Comparison of ENCODE assay signal across 1 cellular context in the genomic region with DNA sequence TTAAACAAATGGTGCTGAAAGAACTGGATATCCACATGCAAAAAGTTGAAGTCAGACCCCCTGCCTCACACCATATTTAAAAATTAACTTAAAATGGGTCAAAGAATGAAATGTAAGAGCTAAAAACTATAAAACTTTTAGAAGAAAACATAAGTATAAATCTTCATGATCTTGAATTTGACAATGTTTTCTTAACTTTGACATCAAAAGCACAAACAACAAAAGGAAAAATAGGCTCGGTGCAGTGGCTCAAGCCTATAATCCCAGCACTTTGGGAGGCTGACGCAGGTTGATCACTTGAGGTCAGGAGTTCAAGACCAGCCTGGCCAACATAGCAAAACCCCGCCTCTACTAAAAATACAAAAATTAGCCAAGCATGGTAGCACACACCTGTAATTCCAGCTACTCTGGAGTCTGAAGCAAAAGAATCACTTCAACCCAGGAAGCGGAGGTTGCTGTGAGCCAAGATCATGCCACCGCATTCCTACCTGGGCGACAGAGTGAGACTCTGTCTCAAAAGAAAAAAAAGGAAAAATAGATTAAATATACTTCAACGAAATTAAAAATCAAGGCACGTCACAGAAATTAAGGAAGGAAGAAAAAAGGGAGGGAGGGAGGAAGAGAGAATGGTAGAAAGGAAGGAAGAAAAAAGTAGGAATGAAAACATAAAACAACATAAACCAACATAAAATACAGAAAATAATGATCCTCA.
TF ChIP-seq lines count a peak whose summit lies in the region.

No MANE protein-coding gene starts in this region.

TF ChIP-seq in liver, 16 proteins besides CTCF, POLR2A, EP300 and RAD21:
- TF ChIP-seq, protein P1, sequence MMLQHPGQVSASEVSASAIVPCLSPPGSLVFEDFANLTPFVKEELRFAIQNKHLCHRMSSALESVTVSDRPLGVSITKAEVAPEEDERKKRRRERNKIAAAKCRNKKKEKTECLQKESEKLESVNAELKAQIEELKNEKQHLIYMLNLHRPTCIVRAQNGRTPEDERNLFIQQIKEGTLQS (IDR thresholded peaks at IDR 0.05), result no peak
- TF ChIP-seq MAX (IDR thresholded peaks at IDR 0.05), result no peak
- TF ChIP-seq GABPA (IDR thresholded peaks at IDR 0.05 in 1 of 2, conservative IDR thresholded peaks at IDR 0.05 in 1 of 2), result no peak
- TF ChIP-seq RXRA (IDR thresholded peaks at IDR 0.05), result no peak
- no peak for TF ChIP-seq HNF4A (conservative IDR thresholded peaks at IDR 0.05)
- no peak for TF ChIP-seq YY1 (IDR thresholded peaks at IDR 0.05)
- no peak for TF ChIP-seq TAF1 (conservative IDR thresholded peaks at IDR 0.05)
- TF ChIP-seq JUND (IDR thresholded peaks at IDR 0.05), result no peak
- TF ChIP-seq, protein P2, sequence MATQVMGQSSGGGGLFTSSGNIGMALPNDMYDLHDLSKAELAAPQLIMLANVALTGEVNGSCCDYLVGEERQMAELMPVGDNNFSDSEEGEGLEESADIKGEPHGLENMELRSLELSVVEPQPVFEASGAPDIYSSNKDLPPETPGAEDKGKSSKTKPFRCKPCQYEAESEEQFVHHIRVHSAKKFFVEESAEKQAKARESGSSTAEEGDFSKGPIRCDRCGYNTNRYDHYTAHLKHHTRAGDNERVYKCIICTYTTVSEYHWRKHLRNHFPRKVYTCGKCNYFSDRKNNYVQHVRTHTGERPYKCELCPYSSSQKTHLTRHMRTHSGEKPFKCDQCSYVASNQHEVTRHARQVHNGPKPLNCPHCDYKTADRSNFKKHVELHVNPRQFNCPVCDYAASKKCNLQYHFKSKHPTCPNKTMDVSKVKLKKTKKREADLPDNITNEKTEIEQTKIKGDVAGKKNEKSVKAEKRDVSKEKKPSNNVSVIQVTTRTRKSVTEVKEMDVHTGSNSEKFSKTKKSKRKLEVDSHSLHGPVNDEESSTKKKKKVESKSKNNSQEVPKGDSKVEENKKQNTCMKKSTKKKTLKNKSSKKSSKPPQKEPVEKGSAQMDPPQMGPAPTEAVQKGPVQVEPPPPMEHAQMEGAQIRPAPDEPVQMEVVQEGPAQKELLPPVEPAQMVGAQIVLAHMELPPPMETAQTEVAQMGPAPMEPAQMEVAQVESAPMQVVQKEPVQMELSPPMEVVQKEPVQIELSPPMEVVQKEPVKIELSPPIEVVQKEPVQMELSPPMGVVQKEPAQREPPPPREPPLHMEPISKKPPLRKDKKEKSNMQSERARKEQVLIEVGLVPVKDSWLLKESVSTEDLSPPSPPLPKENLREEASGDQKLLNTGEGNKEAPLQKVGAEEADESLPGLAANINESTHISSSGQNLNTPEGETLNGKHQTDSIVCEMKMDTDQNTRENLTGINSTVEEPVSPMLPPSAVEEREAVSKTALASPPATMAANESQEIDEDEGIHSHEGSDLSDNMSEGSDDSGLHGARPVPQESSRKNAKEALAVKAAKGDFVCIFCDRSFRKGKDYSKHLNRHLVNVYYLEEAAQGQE (IDR thresholded peaks at IDR 0.05), result no peak
- TF ChIP-seq HNF4G (IDR thresholded peaks at IDR 0.05), result no peak
- TF ChIP-seq SP1 (IDR thresholded peaks at IDR 0.05), result no peak
- no peak for TF ChIP-seq NR2F2 (IDR thresholded peaks at IDR 0.05)
